In genomic region chr13:41487222-41487621, GRCh38 we compare ENCODE assay signal across 24 cellular contexts. TPM values are rescaled to one million over a fixed set of nuclear protein-coding genes. Genes with fewer than 3 reads are reported as not detected.
"Had no signal": no experiment of that assay in that cellular context is flagged by ENCODE, and none has a peak within 500 bp of the region (broad histone marks: within the 10 kb centered on the region; RNA-seq: fewer than 3 reads in every experiment).

No MANE protein-coding gene starts in this region.

- H3K4me1 ChIP-seq: gastroesophageal sphincter, tibial artery, uterus had no signal

- H3K4me3 Mint-ChIP-seq: dendritic cell treated with granulocyte-macrophage colony-stimulating factor and Interleukin-4, amounts not matched to agents 40 ng/mL and 50 ng/mL, for 4 days; effector memory CD8-positive, alpha-beta T cell; stimulated activated naive CD8-positive, alpha-beta T cell treated with anti-CD3 and anti-CD28 coated beads, Interleukin-15, Interleukin-2, amounts not matched to agents 100 ng/mL and 50 ng/mL, for 24 hours had no signal

- H3K9me3 ChIP-seq: esophagus squamous epithelium, ovary, tibial artery, uterus had no signal

- H3K27ac ChIP-seq: epithelial cell of prostate, esophagus squamous epithelium, gastroesophageal sphincter, hepatocyte, ovary, tibial artery, upper lobe of left lung, uterus had no signal

- FAIRE-seq: colon, kidney, small intestine had no signal

- H3K9me3 Mint-ChIP-seq: effector memory CD8-positive, alpha-beta T cell had no signal

- H3K27me3 Mint-ChIP-seq: dendritic cell treated with granulocyte-macrophage colony-stimulating factor and Interleukin-4, amounts not matched to agents 40 ng/mL and 50 ng/mL, for 4 days; effector memory CD8-positive, alpha-beta T cell; progenitor cell of endocrine pancreas; stimulated activated naive CD8-positive, alpha-beta T cell treated with anti-CD3 and anti-CD28 coated beads, Interleukin-15, Interleukin-2, amounts not matched to agents 100 ng/mL and 50 ng/mL, for 24 hours had no signal

- DNase-seq: effector memory CD8-positive, alpha-beta T cell; esophagus squamous epithelium; foreskin fibroblast; glutamatergic neuron; kidney; left cardiac atrium; left ventricle myocardium superior; mesendoderm; naive B cell; ovary; right cardiac atrium; small intestine; stimulated activated CD4-positive, alpha-beta T cell treated with anti-CD3 and anti-CD28 coated beads, Interleukin-12 subunit alpha, Interleukin-12 subunit beta, amount 100 ng/mL, for 4 hours; tibial artery; upper lobe of left lung; uterus had no signal

- H3K27me3 ChIP-seq: esophagus squamous epithelium, gastroesophageal sphincter, hepatocyte, ovary, tibial artery, upper lobe of left lung, uterus had no signal

- H3K4me3 ChIP-seq: esophagus squamous epithelium, gastroesophageal sphincter, hepatocyte, ovary, tibial artery, upper lobe of left lung, uterus had no signal

- H3K27ac Mint-ChIP-seq: dendritic cell treated with granulocyte-macrophage colony-stimulating factor and Interleukin-4, amounts not matched to agents 40 ng/mL and 50 ng/mL, for 4 days; progenitor cell of endocrine pancreas had no signal

- H3K36me3 ChIP-seq: esophagus squamous epithelium, gastroesophageal sphincter, ovary, tibial artery, upper lobe of left lung, uterus had no signal

- ATAC-seq: effector memory CD8-positive, alpha-beta T cell; gastroesophageal sphincter; left cardiac atrium; left ventricle myocardium superior; right cardiac atrium had no signal

RNA-seq across cellular contexts. Expression of gene RGCC, which starts 29.9 kb away (rescaled TPM):
- total RNA-seq: progenitor cell of endocrine pancreas had no signal
- polyA plus RNA-seq: neural cell had no signal
